ENCODE assay signal across 29 cellular contexts in genomic region chr12:50467441-50467840, GRCh38.
"Had no signal": no experiment of that assay in that cellular context is flagged by ENCODE, and none has a peak within 500 bp of the region (broad histone marks: within the 10 kb centered on the region; RNA-seq: fewer than 3 reads in every experiment).

No MANE protein-coding gene starts in this region.

- DNase-seq: cortex of kidney; effector CD4-positive, alpha-beta T cell; foreskin melanocyte; glutamatergic neuron; heart right ventricle; hippocampal formation; left colon; left ventricle myocardium inferior; lower lobe of right lung; mucosa of descending colon; naive B cell; right lobe of liver; small intestine; stimulated activated CD4-positive, alpha-beta T cell treated with anti-CD3 and anti-CD28 coated beads, Interleukin-15, amount 100 ng/mL, for 24 hours; stimulated activated CD4-positive, alpha-beta T cell treated with anti-CD3 and anti-CD28 coated beads, Interleukin-2, amount 100 ng/mL, for 48 hours; stimulated activated naive B cell treated with anti-CD40 and anti-IgM and Interleukin-4, amounts not matched to agents 10 μg/mL and 1 μg/mL and 100 μg/mL, for 72 hours; transverse colon; upper lobe of right lung; uterus had no signal

- H3K27me3 Mint-ChIP-seq: memory B cell; naive B cell; natural killer cell treated with Interleukin-12 subunit alpha and Interleukin-12 subunit beta and Interleukin-15 and Interleukin-18, amount 100 ng/mL, for 72 hours; progenitor cell of endocrine pancreas; stimulated activated naive B cell treated with anti-CD40 and anti-IgM and Interleukin-4, amounts not matched to agents 10 μg/mL and 1 μg/mL and 100 μg/mL, for 72 hours; stimulated activated naive CD8-positive, alpha-beta T cell treated with anti-CD3 and anti-CD28 coated beads, Interleukin-15, Interleukin-2, amounts not matched to agents 100 ng/mL and 50 ng/mL, for 24 hours had no signal

- H2AFZ ChIP-seq: parathyroid adenoma had no signal

- H3K27ac ChIP-seq: dorsolateral prefrontal cortex, esophagus muscularis mucosa, heart right ventricle, left ventricle myocardium inferior, lower lobe of right lung, neutrophil, parathyroid adenoma, right lobe of liver, thoracic aorta, transverse colon, upper lobe of right lung, uterus had no signal

- H3K9me3 ChIP-seq: esophagus muscularis mucosa, heart right ventricle, left ventricle myocardium inferior, lower lobe of right lung, mucosa of descending colon, neutrophil, right lobe of liver, thoracic aorta, transverse colon, upper lobe of right lung, uterus had no signal

- ATAC-seq: heart right ventricle; left colon; lower lobe of right lung; mucosa of descending colon; natural killer cell treated with Interleukin-12 subunit alpha and Interleukin-12 subunit beta and Interleukin-15 and Interleukin-18, amount 100 ng/mL, for 72 hours; right lobe of liver; stimulated activated naive B cell treated with anti-CD40 and anti-IgM and Interleukin-4, amounts not matched to agents 10 μg/mL and 1 μg/mL and 100 μg/mL, for 72 hours; upper lobe of right lung had no signal

- H3K4me3 ChIP-seq: dorsolateral prefrontal cortex, esophagus muscularis mucosa, heart right ventricle, left ventricle myocardium inferior, lower lobe of right lung, mucosa of descending colon, right lobe of liver, thoracic aorta, transverse colon, upper lobe of right lung, uterus had no signal

- H3K4me1 Mint-ChIP-seq: memory B cell; neural crest cell; stimulated activated naive B cell treated with anti-CD40 and anti-IgM and Interleukin-4, amounts not matched to agents 10 μg/mL and 1 μg/mL and 100 μg/mL, for 72 hours had no signal

- H3K27me3 ChIP-seq: dorsolateral prefrontal cortex, esophagus muscularis mucosa, heart right ventricle, neutrophil, right lobe of liver, transverse colon, upper lobe of right lung, uterus had no signal

- H3K36me3 ChIP-seq: uterus had no signal

- H3K27ac Mint-ChIP-seq: natural killer cell treated with Interleukin-12 subunit alpha and Interleukin-12 subunit beta and Interleukin-15 and Interleukin-18, amount 100 ng/mL, for 72 hours; progenitor cell of endocrine pancreas; stimulated activated naive B cell treated with anti-CD40 and anti-IgM and Interleukin-4, amounts not matched to agents 10 μg/mL and 1 μg/mL and 100 μg/mL, for 72 hours had no signal

- H3K79me2 ChIP-seq: parathyroid adenoma had no signal

- H3K9me3 Mint-ChIP-seq: memory B cell; natural killer cell treated with Interleukin-12 subunit alpha and Interleukin-12 subunit beta and Interleukin-15 and Interleukin-18, amount 100 ng/mL, for 72 hours; stimulated activated naive B cell treated with anti-CD40 and anti-IgM and Interleukin-4, amounts not matched to agents 10 μg/mL and 1 μg/mL and 100 μg/mL, for 72 hours; stimulated activated naive CD8-positive, alpha-beta T cell treated with anti-CD3 and anti-CD28 coated beads, Interleukin-15, Interleukin-2, amounts not matched to agents 100 ng/mL and 50 ng/mL, for 24 hours had no signal

- H3K4me3 Mint-ChIP-seq: memory B cell; naive B cell; natural killer cell treated with Interleukin-12 subunit alpha and Interleukin-12 subunit beta and Interleukin-15 and Interleukin-18, amount 100 ng/mL, for 72 hours; neural crest cell; stimulated activated naive B cell treated with anti-CD40 and anti-IgM and Interleukin-4, amounts not matched to agents 10 μg/mL and 1 μg/mL and 100 μg/mL, for 72 hours; stimulated activated naive CD8-positive, alpha-beta T cell treated with anti-CD3 and anti-CD28 coated beads, Interleukin-15, Interleukin-2, amounts not matched to agents 100 ng/mL and 50 ng/mL, for 24 hours had no signal

- H3K4me1 ChIP-seq: esophagus muscularis mucosa, heart right ventricle, lower lobe of right lung, parathyroid adenoma, right lobe of liver, transverse colon, upper lobe of right lung, uterus had no signal

- H3K9ac ChIP-seq: parathyroid adenoma had no signal
